ENCODE assay signal across 34 cellular contexts in genomic region chrX:150041208-150041607, GRCh38.
"Had no signal": no experiment of that assay in that cellular context is flagged by ENCODE, and none has a peak within 500 bp of the region (broad histone marks: within the 10 kb centered on the region; RNA-seq: fewer than 3 reads in every experiment).

No MANE protein-coding gene starts in this region.

- H2AFZ ChIP-seq: hepatocyte had no signal

- H3K79me2 ChIP-seq: hepatocyte had no signal

- H3K4me3 ChIP-seq: ascending aorta, coronary artery, dorsolateral prefrontal cortex, esophagus squamous epithelium, gastroesophageal sphincter, heart right ventricle, hepatocyte had no signal

- H3K27me3 Mint-ChIP-seq: dendritic cell treated with granulocyte-macrophage colony-stimulating factor and Interleukin-4, amounts not matched to agents 40 ng/mL and 50 ng/mL, for 4 days had no signal

- ATAC-seq: activated CD4-positive, alpha-beta T cell treated with anti-CD3 and anti-CD28 coated beads for 36 hours; activated CD4-positive, CD25-positive, alpha-beta regulatory T cell treated with anti-CD3 and anti-CD28 coated beads, Interleukin-2, amount 50 U/mL, for 24 hours; activated CD8-positive, alpha-beta memory T cell treated with anti-CD3 and anti-CD28 coated beads, Interleukin-2, amount 10 ng/mL, durations not matched to agents 7 days and 5 days; activated CD8-positive, alpha-beta T cell treated with anti-CD3 and anti-CD28 coated beads, Interleukin-2, amount 10 ng/mL, durations not matched to agents 7 days and 5 days; activated naive CD4-positive, alpha-beta T cell treated with anti-CD3 and anti-CD28 coated beads, Interleukin-2, amount 50 U/mL, for 72 hours; gastroesophageal sphincter; heart right ventricle had no signal

- H3K9me3 Mint-ChIP-seq: activated CD4-positive, alpha-beta T cell treated with anti-CD3 and anti-CD28 coated beads, Interleukin-2, amount 10 ng/mL, durations not matched to agents 24 days and 14 days; activated naive CD4-positive, alpha-beta T cell treated with anti-CD3 and anti-CD28 coated beads, Interleukin-2, amount 10 ng/mL, durations not matched to agents 7 days and 5 days; activated naive CD8-positive, alpha-beta T cell treated with anti-CD3 and anti-CD28 coated beads, Interleukin-2, amount 10 ng/mL, durations not matched to agents 7 days and 5 days; activated T-helper 1 cell treated with anti-CD3 and anti-CD28 coated beads, Interleukin-12 subunit alpha, Interleukin-12 subunit beta, Interleukin-2, Interleukin-4 antibody, amounts not matched to agents 30 ng/mL and 10 ng/mL and 1 ng/mL, durations not matched to agents 14 hours and 24 hours and 36 hours; activated T-helper 2 cell treated with anti-CD3 and anti-CD28 coated beads, Interferon-gamma antibody, Interleukin-2, Interleukin-4, amounts not matched to agents 10 μg/mL and 5 μg/mL and 100 μg/mL, durations not matched to agents 14 hours and 24 hours and 36 hours; central memory CD8-positive, alpha-beta T cell; dendritic cell treated with granulocyte-macrophage colony-stimulating factor and Interleukin-4, amounts not matched to agents 40 ng/mL and 50 ng/mL, for 4 days had no signal

- H3K4me1 Mint-ChIP-seq: activated B cell treated with CpG ODN at 0.5 μM for 24 hours; activated CD4-positive, alpha-beta T cell treated with anti-CD3 and anti-CD28 coated beads for 36 hours; activated CD4-positive, alpha-beta T cell treated with anti-CD3 and anti-CD28 coated beads, Interleukin-2, amount 10 ng/mL, durations not matched to agents 24 days and 14 days; activated CD8-positive, alpha-beta memory T cell treated with anti-CD3 and anti-CD28 coated beads, Interleukin-2, amount 10 ng/mL, durations not matched to agents 7 days and 5 days; activated naive CD4-positive, alpha-beta T cell treated with anti-CD3 and anti-CD28 coated beads, Interleukin-2, amount 10 ng/mL, durations not matched to agents 7 days and 5 days; activated naive CD8-positive, alpha-beta T cell treated with anti-CD3 and anti-CD28 coated beads, Interleukin-2, amount 10 ng/mL, durations not matched to agents 7 days and 5 days; central memory CD8-positive, alpha-beta T cell; endodermal cell had no signal

- H3K27ac Mint-ChIP-seq: activated B cell treated with CpG ODN at 0.5 μM for 24 hours; activated CD4-positive, alpha-beta memory T cell treated with anti-CD3 and anti-CD28 coated beads for 36 hours; activated CD4-positive, alpha-beta T cell treated with anti-CD3 and anti-CD28 coated beads for 36 hours; activated CD4-positive, alpha-beta T cell treated with anti-CD3 and anti-CD28 coated beads, Interleukin-2, amount 10 ng/mL, durations not matched to agents 24 days and 14 days; activated CD8-positive, alpha-beta memory T cell treated with anti-CD3 and anti-CD28 coated beads, Interleukin-2, amount 10 ng/mL, durations not matched to agents 7 days and 5 days; activated CD8-positive, alpha-beta T cell treated with anti-CD3 and anti-CD28 coated beads, Interleukin-2, amount 10 ng/mL, durations not matched to agents 7 days and 5 days; activated naive CD4-positive, alpha-beta T cell treated with anti-CD3 and anti-CD28 coated beads, Interleukin-2, amount 10 ng/mL, durations not matched to agents 7 days and 5 days; activated naive CD4-positive, alpha-beta T cell treated with anti-CD3 and anti-CD28 coated beads, Interleukin-2, amount 50 U/mL, for 72 hours; activated naive CD8-positive, alpha-beta T cell treated with anti-CD3 and anti-CD28 coated beads, Interleukin-2, amount 10 ng/mL, durations not matched to agents 7 days and 5 days; activated T-helper 1 cell treated with anti-CD3 and anti-CD28 coated beads, Interleukin-12 subunit alpha, Interleukin-12 subunit beta, Interleukin-2, Interleukin-4 antibody, amounts not matched to agents 30 ng/mL and 10 ng/mL and 1 ng/mL, durations not matched to agents 14 hours and 24 hours and 36 hours; activated T-helper 2 cell treated with anti-CD3 and anti-CD28 coated beads, Interferon-gamma antibody, Interleukin-2, Interleukin-4, amounts not matched to agents 10 μg/mL and 5 μg/mL and 100 μg/mL, durations not matched to agents 14 hours and 24 hours and 36 hours; dendritic cell treated with granulocyte-macrophage colony-stimulating factor and Interleukin-4, amounts not matched to agents 40 ng/mL and 50 ng/mL, for 4 days; endodermal cell had no signal

- H3K27ac ChIP-seq: ascending aorta, brain microvascular endothelial cell, coronary artery, dorsolateral prefrontal cortex, gastroesophageal sphincter, heart right ventricle, hepatocyte, WERI-Rb-1 had no signal

- H3K4me1 ChIP-seq: ascending aorta, gastroesophageal sphincter had no signal

- H3K36me3 Mint-ChIP-seq: activated CD4-positive, alpha-beta memory T cell treated with anti-CD3 and anti-CD28 coated beads for 36 hours; activated CD8-positive, alpha-beta memory T cell treated with anti-CD3 and anti-CD28 coated beads, Interleukin-2, amount 10 ng/mL, durations not matched to agents 7 days and 5 days; activated naive CD4-positive, alpha-beta T cell treated with anti-CD3 and anti-CD28 coated beads, Interleukin-2, amount 10 ng/mL, durations not matched to agents 7 days and 5 days; activated naive CD4-positive, alpha-beta T cell treated with anti-CD3 and anti-CD28 coated beads, Interleukin-2, amount 50 U/mL, for 72 hours; activated naive CD8-positive, alpha-beta T cell treated with anti-CD3 and anti-CD28 coated beads, Interleukin-2, amount 10 ng/mL, durations not matched to agents 7 days and 5 days had no signal

- H3K27me3 ChIP-seq: ascending aorta, brain microvascular endothelial cell, esophagus squamous epithelium, gastroesophageal sphincter, hepatocyte had no signal

- H3K9me3 ChIP-seq: gastroesophageal sphincter had no signal

- DNase-seq: activated B cell treated with CpG ODN at 0.5 μM for 24 hours; activated CD4-positive, alpha-beta memory T cell treated with anti-CD3 and anti-CD28 coated beads for 36 hours; activated CD4-positive, alpha-beta T cell treated with anti-CD3 and anti-CD28 coated beads for 36 hours; activated CD4-positive, alpha-beta T cell treated with anti-CD3 and anti-CD28 coated beads, Interleukin-2, amount 10 ng/mL, durations not matched to agents 24 days and 14 days; activated CD8-positive, alpha-beta memory T cell treated with anti-CD3 and anti-CD28 coated beads, Interleukin-2, amount 10 ng/mL, durations not matched to agents 7 days and 5 days; activated CD8-positive, alpha-beta memory T cell treated with anti-CD3 and anti-CD28 coated beads, Interleukin-2, amount 50 U/mL, for 4 hours; activated CD8-positive, alpha-beta T cell treated with anti-CD3 and anti-CD28 coated beads, Interleukin-2, amount 10 ng/mL, durations not matched to agents 7 days and 5 days; activated gamma-delta T cell; activated naive CD4-positive, alpha-beta T cell; activated naive CD4-positive, alpha-beta T cell treated with anti-CD3 and anti-CD28 coated beads, Interleukin-2, amount 10 ng/mL, durations not matched to agents 7 days and 5 days; activated naive CD8-positive, alpha-beta T cell treated with anti-CD3 and anti-CD28 coated beads, Interleukin-2, amount 10 ng/mL, durations not matched to agents 7 days and 5 days; activated T-cell treated with anti-CD3 and anti-CD28 coated beads, Interleukin-2, amount 50 U/mL, for 1 hour; activated T-cell treated with anti-CD3 and anti-CD28 coated beads, Interleukin-2, amount 50 U/mL, for 48 hours; brain microvascular endothelial cell; dorsolateral prefrontal cortex; effector memory CD4-positive, alpha-beta T cell; endodermal cell; erythroblast; esophagus squamous epithelium; foreskin melanocyte; heart right ventricle; T-helper 2 cell; WERI-Rb-1 had no signal

- FAIRE-seq: bronchial epithelial cell had no signal

- H3K4me3 Mint-ChIP-seq: activated B cell treated with CpG ODN at 0.5 μM for 24 hours; activated CD4-positive, alpha-beta memory T cell treated with anti-CD3 and anti-CD28 coated beads for 36 hours; activated CD4-positive, alpha-beta T cell treated with anti-CD3 and anti-CD28 coated beads for 36 hours; activated CD4-positive, alpha-beta T cell treated with anti-CD3 and anti-CD28 coated beads, Interleukin-2, amount 10 ng/mL, durations not matched to agents 24 days and 14 days; activated CD8-positive, alpha-beta memory T cell treated with anti-CD3 and anti-CD28 coated beads, Interleukin-2, amount 10 ng/mL, durations not matched to agents 7 days and 5 days; activated CD8-positive, alpha-beta T cell treated with anti-CD3 and anti-CD28 coated beads, Interleukin-2, amount 10 ng/mL, durations not matched to agents 7 days and 5 days; activated naive CD4-positive, alpha-beta T cell treated with anti-CD3 and anti-CD28 coated beads, Interleukin-2, amount 10 ng/mL, durations not matched to agents 7 days and 5 days; activated naive CD8-positive, alpha-beta T cell treated with anti-CD3 and anti-CD28 coated beads, Interleukin-2, amount 10 ng/mL, durations not matched to agents 7 days and 5 days; activated T-helper 1 cell treated with anti-CD3 and anti-CD28 coated beads, Interleukin-12 subunit alpha, Interleukin-12 subunit beta, Interleukin-2, Interleukin-4 antibody, amounts not matched to agents 30 ng/mL and 10 ng/mL and 1 ng/mL, durations not matched to agents 14 hours and 24 hours and 36 hours; central memory CD8-positive, alpha-beta T cell; dendritic cell treated with granulocyte-macrophage colony-stimulating factor and Interleukin-4, amounts not matched to agents 40 ng/mL and 50 ng/mL, for 4 days; endodermal cell had no signal

- H3K4me2 ChIP-seq: hepatocyte had no signal

- H3K36me3 ChIP-seq: ascending aorta, brain microvascular endothelial cell, esophagus squamous epithelium, gastroesophageal sphincter, heart right ventricle, WERI-Rb-1 had no signal
